ENCODE assay signal across 12 cellular contexts in genomic region chr16:85002099-85002541, GRCh38. TPM values are rescaled to one million over a fixed set of nuclear protein-coding genes. Genes with fewer than 3 reads are reported as not detected.
DNase-seq lines count a peak whose midpoint lies in the region; ATAC-seq and TF ChIP-seq lines count a peak whose summit lies in the region.
"Had no signal": no experiment of that assay in that cellular context is flagged by ENCODE, and none has a peak within 500 bp of the region (broad histone marks: within the 10 kb centered on the region; RNA-seq: fewer than 3 reads in every experiment).

No MANE protein-coding gene starts in this region.

- peak overlapping the region; percentile 88 for H3K4me2 ChIP-seq in BLaER1

- TF ChIP-seq CTCF in glutamatergic neuron (IDR thresholded peaks at IDR 0.05; ENCODE audit: partially characterized antibody, unreplicated experiment): no peak

- H3K4me1 Mint-ChIP-seq in T-helper 17 cell (peaks cover 45% of the 10 kb centered on the region), glutamatergic neuron (ENCODE audit: low read depth, unreplicated experiment) (peaks cover 31% of the 10 kb centered on the region)

- peak overlapping the region; percentile 48 for H3K4me3 ChIP-seq in BLaER1
- H3K4me3 ChIP-seq in rectal smooth muscle tissue (ENCODE audit: low read length): peak overlapping the region; percentile 33
- H3K4me3 ChIP-seq: HAP-1 had no signal

- H3K27ac ChIP-seq in BLaER1 (peak overlapping the region; percentile 69), rectal smooth muscle tissue (ENCODE audit: low read depth, low read length) (peak overlapping the region; percentile 85)

- peaks cover 48% of the 10 kb centered on the region for H3K36me3 ChIP-seq in BLaER1
- no peaks in the 10 kb centered on the region for H3K36me3 ChIP-seq in rectal smooth muscle tissue (ENCODE audit: control insufficient read depth, insufficient read depth, low read length)

- H3K27me3 Mint-ChIP-seq in T-helper 17 cell (no peaks in the 10 kb centered on the region), glutamatergic neuron (ENCODE audit: unreplicated experiment) (peaks cover 5% of the 10 kb centered on the region)

- H3K27ac Mint-ChIP-seq in T-helper 17 cell: peak overlapping the region; percentile 43
- no peak overlapping the region for H3K27ac Mint-ChIP-seq in glutamatergic neuron (ENCODE audit: unreplicated experiment)

- H3K9ac ChIP-seq in BLaER1 (peak overlapping the region; percentile 56), rectal smooth muscle tissue (ENCODE audit: low read length) (no peak overlapping the region)

- H3K36me3 Mint-ChIP-seq in T-helper 17 cell (ENCODE audit: low read depth) (peaks cover 8% of the 10 kb centered on the region), glutamatergic neuron (ENCODE audit: unreplicated experiment) (no peaks in the 10 kb centered on the region)

- ATAC-seq in T-helper 17 cell: no peak
- no peak for ATAC-seq in HG03521 (IDR thresholded peaks at IDR 0.05; ENCODE audit: unreplicated experiment)

- H3K9me3 ChIP-seq in BLaER1 (peaks cover 6% of the 10 kb centered on the region; the same call in 1 of the 2 replicates), T-helper 17 cell (ENCODE audit: control insufficient read depth, low read length, poor library complexity, severe bottlenecking) (no peaks in the 10 kb centered on the region)
- H3K9me3 ChIP-seq: HAP-1 had no signal

- H3K4me3 Mint-ChIP-seq in T-helper 17 cell (no peak overlapping the region), glutamatergic neuron (ENCODE audit: unreplicated experiment) (peak overlapping the region; percentile 26)

- no peaks in the 10 kb centered on the region for H3K9me3 Mint-ChIP-seq in glutamatergic neuron (ENCODE audit: unreplicated experiment)

- DNase-seq in T-helper 17 cell (no peak), glutamatergic neuron (no peak), H4 (ENCODE audit: low spot score) (no peak), kidney tubule cell (ENCODE audit: low spot score) (no peak), NOMO-1 (lab: John Stamatoyannopoulos, UW; ENCODE audit: unreplicated experiment in 2 of 2) (no peak)
- DNase-seq: DMS153, NCI-H187 treated with DMSO at 0.1 percent for 48 hours, SIG-M5 had no signal

- peaks cover 92% of the 10 kb centered on the region for H4K20me1 ChIP-seq in BLaER1

- H3K4me1 ChIP-seq in BLaER1 (peaks cover 48% of the 10 kb centered on the region), rectal smooth muscle tissue (ENCODE audit: control insufficient read depth, insufficient read depth, low read length) (peaks cover 55% of the 10 kb centered on the region)
- H3K4me1 ChIP-seq: HAP-1 had no signal

- H3K27me3 ChIP-seq in BLaER1 (no peaks in the 10 kb centered on the region), rectal smooth muscle tissue (ENCODE audit: control insufficient read depth, insufficient read depth, low read length) (no peaks in the 10 kb centered on the region)

RNA-seq across cellular contexts. Expression of gene ZDHHC7, which starts 9.2 kb away (rescaled TPM):
- total RNA-seq in T-helper 17 cell: 10 to 100 TPM; 35.4 to 46.6 TPM
- total RNA-seq in glutamatergic neuron (ENCODE audit: unreplicated experiment): 43.6 TPM
- 55.0 and 77.6 TPM in 2 replicates for total RNA-seq in H4 (2014; rRNA removed; shearing (Covaris generic))

RNA-seq across cellular contexts. Expression of gene KIAA0513, which starts 25.5 kb away (rescaled TPM):
- total RNA-seq in T-helper 17 cell: 10 to 100 TPM in 1 of 2 donors, 1 to 10 TPM in 1; 8.1 to 35.0 TPM
- 56.1 TPM for total RNA-seq in glutamatergic neuron (ENCODE audit: unreplicated experiment)
- total RNA-seq in H4 (2014; rRNA removed; shearing (Covaris generic)): 2.5 and 2.9 TPM in 2 replicates
